In the genomic region with DNA sequence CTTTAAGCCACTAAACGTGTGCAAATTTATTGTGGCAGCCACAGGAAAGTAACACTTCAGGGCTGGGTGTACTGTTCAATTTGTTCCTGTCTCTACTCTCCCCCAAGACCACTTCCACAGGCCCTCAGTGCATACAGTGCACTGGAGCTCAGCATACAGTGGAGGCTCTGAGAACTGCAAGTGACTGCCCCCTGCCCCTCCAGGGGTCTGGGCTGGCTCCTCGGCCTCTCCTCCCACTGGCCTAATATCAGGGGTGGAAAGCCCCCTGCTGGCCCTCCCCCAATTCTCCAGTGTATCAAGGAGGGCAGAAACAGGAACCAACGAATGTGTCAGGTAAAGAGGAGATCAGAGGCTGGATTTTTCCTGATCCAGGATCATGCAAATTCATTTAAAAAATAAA, we compare ENCODE assay signal across 21 cellular contexts. TPM values are rescaled to one million over a fixed set of nuclear protein-coding genes. Genes with fewer than 3 reads are reported as not detected.
DNase-seq lines count a peak whose midpoint lies in the region; ATAC-seq and TF ChIP-seq lines count a peak whose summit lies in the region.
"Had no signal": no experiment of that assay in that cellular context is flagged by ENCODE, and none has a peak within 500 bp of the region (broad histone marks: within the 10 kb centered on the region; RNA-seq: fewer than 3 reads in every experiment).

No MANE protein-coding gene starts in this region.

- H3K79me2 ChIP-seq in PC-3 (ENCODE audit: low read length) = no peaks in the 10 kb centered on the region

- H3K9me3 Mint-ChIP-seq in endodermal cell = no peaks in the 10 kb centered on the region
- H3K9me3 Mint-ChIP-seq in osteocyte (ENCODE audit: unreplicated experiment) = no peaks in the 10 kb centered on the region
- H3K9me3 Mint-ChIP-seq in CD8-positive, alpha-beta T cell = no peaks in the 10 kb centered on the region
- H3K9me3 Mint-ChIP-seq: activated naive CD4-positive, alpha-beta T cell treated with anti-CD3 and anti-CD28 coated beads, Interleukin-2, amount 50 U/mL, for 24 hours; activated T-cell treated with anti-CD3 and anti-CD28 coated beads, Interleukin-2, amount 50 U/mL, for 4 hours; naive B cell had no signal

- H3K4me1 Mint-ChIP-seq in endodermal cell (peaks cover 25% of the 10 kb centered on the region), osteocyte (ENCODE audit: unreplicated experiment) (no peaks in the 10 kb centered on the region)
- H3K4me1 Mint-ChIP-seq in CD8-positive, alpha-beta T cell (ENCODE audit: low read depth) = no peaks in the 10 kb centered on the region

- H2AFZ ChIP-seq in PC-3 (ENCODE audit: low read length) = no peak overlapping the region

- no TSS peak for BruUV-seq in PC-3 (replicated peaks; lab: Mats Ljungman, UMichigan)

- no peaks in the 10 kb centered on the region for H3F3A ChIP-seq in PC-3 (ENCODE audit: low read length, unreplicated experiment)

- DNase-seq in NCI-H82 treated with DMSO at 0.1 percent for 48 hours (lab: John Stamatoyannopoulos, UW; ENCODE audit: unreplicated experiment) (peak; percentile 34), endodermal cell (peak; percentile 78), osteocyte (ENCODE audit: extremely low spot score, unreplicated experiment) (peak; percentile 63), PC-3 (no peak)
- DNase-seq in CD8-positive, alpha-beta T cell = no peak
- no peak for DNase-seq in activated CD4-positive, CD25-positive, alpha-beta regulatory T cell treated with anti-CD3 and anti-CD28 coated beads, Interleukin-2, amount 50 U/mL, for 72 hours
- DNase-seq: activated CD4-positive, alpha-beta T cell treated with anti-CD3 and anti-CD28 coated beads, Interleukin-2, amount 50 U/mL, for 4 hours; activated T-cell treated with anti-CD3 and anti-CD28 coated beads, Interleukin-2, amount 50 U/mL, for 4 hours; dermis blood vessel endothelial cell; DMS79 treated with DMSO at 0.1 percent for 48 hours; MV-4-11; naive B cell; NCI-H2107; NCI-H526; small intestine; stimulated activated CD4-positive, alpha-beta T cell treated with anti-CD3 and anti-CD28 coated beads, Interleukin-4, amount 100 ng/mL, for 4 hours had no signal

- H3K27me3 ChIP-seq in endodermal cell (ENCODE audit: control insufficient read depth, insufficient read depth, low read length, poor library complexity, severe bottlenecking) = no peaks in the 10 kb centered on the region
- no peaks in the 10 kb centered on the region for H3K27me3 ChIP-seq in CD8-positive, alpha-beta T cell (ENCODE audit: insufficient read depth, low read length)
- H3K27me3 ChIP-seq in PC-3 (ENCODE audit: low read length) = no peaks in the 10 kb centered on the region
- H3K27me3 ChIP-seq: breast epithelium had no signal

- H3K36me3 ChIP-seq in endodermal cell (ENCODE audit: control insufficient read depth, insufficient read depth, low read length) (no peaks in the 10 kb centered on the region), PC-3 (ENCODE audit: low read depth, low read length) (no peaks in the 10 kb centered on the region; the same call in 1 of the 2 replicates)
- H3K36me3 ChIP-seq in CD8-positive, alpha-beta T cell (ENCODE audit: insufficient read depth, low read length) = no peaks in the 10 kb centered on the region
- H3K36me3 ChIP-seq: breast epithelium, prostate gland had no signal

- no peak for ATAC-seq in CD8-positive, alpha-beta T cell
- ATAC-seq in PC-3 = no peak
- ATAC-seq: activated T-cell treated with anti-CD3 and anti-CD28 coated beads, Interleukin-2, amount 50 U/mL, for 4 hours had no signal

- peak overlapping the region; percentile 15 for H3K27ac Mint-ChIP-seq in endodermal cell
- no peak overlapping the region for H3K27ac Mint-ChIP-seq in osteocyte (ENCODE audit: unreplicated experiment)
- H3K27ac Mint-ChIP-seq in CD8-positive, alpha-beta T cell = no peak overlapping the region
- H3K27ac Mint-ChIP-seq: activated naive CD4-positive, alpha-beta T cell treated with anti-CD3 and anti-CD28 coated beads, Interleukin-2, amount 50 U/mL, for 24 hours had no signal

- 50 to 63% methylated on average over 2 to 3 of the region's 3 CpGs for WGBS in endodermal cell (ENCODE audit: insufficient coverage in 1 of 2, insufficient read length in 1 of 2), 2 experiments

- no peak overlapping the region for H3K4me3 Mint-ChIP-seq in endodermal cell
- H3K4me3 Mint-ChIP-seq in osteocyte (ENCODE audit: unreplicated experiment) = no peak overlapping the region
- no peak overlapping the region for H3K4me3 Mint-ChIP-seq in CD8-positive, alpha-beta T cell
- H3K4me3 Mint-ChIP-seq: activated naive CD4-positive, alpha-beta T cell treated with anti-CD3 and anti-CD28 coated beads, Interleukin-2, amount 50 U/mL, for 24 hours; activated T-cell treated with anti-CD3 and anti-CD28 coated beads, Interleukin-2, amount 50 U/mL, for 4 hours had no signal

- TF ChIP-seq CTCF in GM12873 (IDR thresholded peaks at IDR 0.05; ENCODE audit: insufficient read depth, low read depth, low read length, missing control alignments) = peak; percentile 26
- peak; percentile 67 for TF ChIP-seq CTCF in endodermal cell (conservative IDR thresholded peaks at IDR 0.05)
- peak; percentile 6 for TF ChIP-seq CTCF in osteocyte (IDR thresholded peaks at IDR 0.05)
- no peak for TF ChIP-seq CTCF in CD8-positive, alpha-beta T cell (IDR thresholded peaks at IDR 0.05)
- TF ChIP-seq CTCF in PC-3 (conservative IDR thresholded peaks at IDR 0.05; ENCODE audit: low read depth, low read length) = no peak

- H3K4me1 ChIP-seq in endodermal cell (ENCODE audit: control insufficient read depth, insufficient read depth, low read length) (peaks cover 10% of the 10 kb centered on the region), PC-3 (ENCODE audit: insufficient read depth, low read length) (peaks cover 17% of the 10 kb centered on the region)
- no peaks in the 10 kb centered on the region for H3K4me1 ChIP-seq in CD8-positive, alpha-beta T cell (ENCODE audit: insufficient read depth, low read length)
- H3K4me1 ChIP-seq: breast epithelium, prostate gland had no signal

- intact Hi-C loops in CD8-positive, alpha-beta T cell (cut with DNase I, micrococcal nuclease) = no loop called here
- intact Hi-C loops in PC-3 (cut with micrococcal nuclease) = no loop called here

- H3K27me3 Mint-ChIP-seq in endodermal cell (ENCODE audit: insufficient read depth) = no peaks in the 10 kb centered on the region
- no peaks in the 10 kb centered on the region for H3K27me3 Mint-ChIP-seq in osteocyte (ENCODE audit: unreplicated experiment)
- H3K27me3 Mint-ChIP-seq in CD8-positive, alpha-beta T cell (ENCODE audit: low read depth) = no peaks in the 10 kb centered on the region
- H3K27me3 Mint-ChIP-seq: activated naive CD4-positive, alpha-beta T cell treated with anti-CD3 and anti-CD28 coated beads, Interleukin-2, amount 50 U/mL, for 24 hours had no signal

- no peak overlapping the region for H3K4me3 ChIP-seq in endodermal cell (ENCODE audit: low read length)
- no peak overlapping the region for H3K4me3 ChIP-seq in CD8-positive, alpha-beta T cell (ENCODE audit: low read depth, low read length)
- no peak overlapping the region for H3K4me3 ChIP-seq in PC-3 (ENCODE audit: low read length)
- H3K4me3 ChIP-seq: breast epithelium, prostate gland had no signal

- POLR2A ChIA-PET in CD8-positive, alpha-beta T cell (lab: Charles Lee) = no interaction called here
- POLR2A ChIA-PET in PC-3 (lab: Charles Lee; ENCODE audit: unreplicated experiment) = no interaction called here

- H3K36me3 Mint-ChIP-seq in endodermal cell (ENCODE audit: low read depth) (peaks cover 14% of the 10 kb centered on the region), osteocyte (ENCODE audit: unreplicated experiment) (no peaks in the 10 kb centered on the region)
- no peaks in the 10 kb centered on the region for H3K36me3 Mint-ChIP-seq in CD8-positive, alpha-beta T cell
- H3K36me3 Mint-ChIP-seq: activated naive CD4-positive, alpha-beta T cell treated with anti-CD3 and anti-CD28 coated beads, Interleukin-2, amount 50 U/mL, for 24 hours; naive B cell had no signal

- no peaks in the 10 kb centered on the region for H3K9me2 ChIP-seq in PC-3 (replicated peaks; ENCODE audit: low read length)

- CTCF ChIA-PET in CD8-positive, alpha-beta T cell (lab: Charles Lee) = no interaction called here
- CTCF ChIA-PET in PC-3 (lab: Charles Lee) = no interaction called here

- H3K9me3 ChIP-seq in endodermal cell (ENCODE audit: control insufficient read depth, low read length) (no peaks in the 10 kb centered on the region), PC-3 (ENCODE audit: low read length) (no peaks in the 10 kb centered on the region)
- H3K9me3 ChIP-seq in CD8-positive, alpha-beta T cell (ENCODE audit: low read length) = no peaks in the 10 kb centered on the region
- H3K9me3 ChIP-seq: breast epithelium, prostate gland had no signal

- no peaks in the 10 kb centered on the region for H4K20me1 ChIP-seq in PC-3 (ENCODE audit: low read length)

- H3K27ac ChIP-seq in endodermal cell (ENCODE audit: low read depth, low read length) = no peak overlapping the region
- no peak overlapping the region for H3K27ac ChIP-seq in CD8-positive, alpha-beta T cell (ENCODE audit: low read depth, low read length)
- H3K27ac ChIP-seq in PC-3 (ENCODE audit: low read length) = no peak overlapping the region
- H3K27ac ChIP-seq: breast epithelium, C4-2B, prostate gland had no signal

- H3K9ac ChIP-seq in endodermal cell (ENCODE audit: extremely low read depth, low read length, poor library complexity, severe bottlenecking) (no peak overlapping the region), PC-3 (ENCODE audit: low read length) (no peak overlapping the region)

- H3K4me2 ChIP-seq in PC-3 (ENCODE audit: low read length) = no peak overlapping the region

RNA-seq across cellular contexts. Expression of gene HEG1, which starts 19.9 kb away (rescaled TPM):
- total RNA-seq in endodermal cell (10 to 100 TPM; 25.5 to 27.0 TPM), osteocyte (123 and 129 TPM in 2 replicates), PC-3 (2014; rRNA removed) (1.2 and 3.2 TPM in 2 replicates)
- polyA plus RNA-seq in endodermal cell (2013, experiment 1 of 2) = 30.3 TPM
- polyA plus RNA-seq in endodermal cell (2013, experiment 2 of 2) = 35.4 TPM
- total RNA-seq in CD8-positive, alpha-beta T cell = 10 to 100 TPM; 20.8 to 21.5 TPM

Comparison
In these comparisons a context has a peak if more than half of its experiments do, and no peak if none do; other contexts are left out.
1. CTCF ChIP-seq: peak in GM12873 (single experiment), endodermal cell (single experiment) and osteocyte (single experiment); none in CD8-positive, alpha-beta T cell (single experiment) and PC-3 (single experiment).
2. DNase-seq: peak in NCI-H82 treated with DMSO at 0.1 percent for 48 hours (single experiment), endodermal cell (single experiment) and osteocyte (single experiment); none in CD8-positive, alpha-beta T cell (0 of 7), activated CD4-positive, CD25-positive, alpha-beta regulatory T cell treated with anti-CD3 and anti-CD28 coated beads, Interleukin-2, amount 50 U/mL, for 72 hours (single experiment) and PC-3 (single experiment).